Comparison of ENCODE assay signal across 17 cellular contexts in genomic region chr2:33242845-33243244, GRCh38.
DNase-seq lines count a peak whose midpoint lies in the region; ATAC-seq and TF ChIP-seq lines count a peak whose summit lies in the region.
"Had no signal": no experiment of that assay in that cellular context is flagged by ENCODE, and none has a peak within 500 bp of the region (broad histone marks: within the 10 kb centered on the region; RNA-seq: fewer than 3 reads in every experiment).

No MANE protein-coding gene starts in this region.

- in situ Hi-C loops in brain microvascular endothelial cell (cut with HindIII; ENCODE audit: low pct_ligation_motif_present, low sequenced_read_pairs): no loop called here

- TF ChIP-seq CTCF in brain microvascular endothelial cell (IDR thresholded peaks at IDR 0.05; ENCODE audit: low read depth, low read length, missing control alignments) (no peak), CD14-positive monocyte (IDR thresholded peaks at IDR 0.05) (no peak)

- H3K27ac Mint-ChIP-seq in CD14-positive monocyte: no peak overlapping the region
- H3K27ac Mint-ChIP-seq in stimulated activated memory B cell treated with anti-CD40 and anti-IgM and Interleukin-4, amounts not matched to agents 10 μg/mL and 1 μg/mL and 100 μg/mL, for 72 hours: no peak overlapping the region
- H3K27ac Mint-ChIP-seq: activated naive CD4-positive, alpha-beta T cell treated with anti-CD3 and anti-CD28 coated beads, Interleukin-2, amount 50 U/mL, for 72 hours; WTC11 had no signal

- H3K27ac ChIP-seq in brain microvascular endothelial cell: peak overlapping the region; percentile 81
- H3K27ac ChIP-seq: pancreas, upper lobe of left lung had no signal

- H3K36me3 ChIP-seq in MG63: peaks cover 3% of the 10 kb centered on the region; the same call in 1 of the 2 replicates
- H3K36me3 ChIP-seq in brain microvascular endothelial cell (replicated peaks): peaks cover 33% of the 10 kb centered on the region
- H3K36me3 ChIP-seq: pancreas, upper lobe of left lung had no signal

- H3K9me3 ChIP-seq in MG63: no peaks in the 10 kb centered on the region
- H3K9me3 ChIP-seq: pancreas, upper lobe of left lung had no signal

- no peaks in the 10 kb centered on the region for H3K9me3 Mint-ChIP-seq in CD14-positive monocyte
- no peaks in the 10 kb centered on the region for H3K9me3 Mint-ChIP-seq in stimulated activated memory B cell treated with anti-CD40 and anti-IgM and Interleukin-4, amounts not matched to agents 10 μg/mL and 1 μg/mL and 100 μg/mL, for 72 hours
- H3K9me3 Mint-ChIP-seq: activated naive CD4-positive, alpha-beta T cell treated with anti-CD3 and anti-CD28 coated beads, Interleukin-2, amount 50 U/mL, for 72 hours; WTC11 had no signal

- intact Hi-C loops in CD14-positive monocyte (cut with micrococcal nuclease): no loop called here

- H3K4me1 Mint-ChIP-seq in CD14-positive monocyte: no peaks in the 10 kb centered on the region
- no peaks in the 10 kb centered on the region for H3K4me1 Mint-ChIP-seq in stimulated activated memory B cell treated with anti-CD40 and anti-IgM and Interleukin-4, amounts not matched to agents 10 μg/mL and 1 μg/mL and 100 μg/mL, for 72 hours
- H3K4me1 Mint-ChIP-seq: WTC11 had no signal

- no peaks in the 10 kb centered on the region for H3K27me3 Mint-ChIP-seq in CD14-positive monocyte (ENCODE audit: low read depth in 3 of 3)
- no peaks in the 10 kb centered on the region for H3K27me3 Mint-ChIP-seq in stimulated activated memory B cell treated with anti-CD40 and anti-IgM and Interleukin-4, amounts not matched to agents 10 μg/mL and 1 μg/mL and 100 μg/mL, for 72 hours

- H3K27me3 ChIP-seq in MG63: no peaks in the 10 kb centered on the region
- H3K27me3 ChIP-seq in brain microvascular endothelial cell (replicated peaks): no peaks in the 10 kb centered on the region
- H3K27me3 ChIP-seq: pancreas, upper lobe of left lung had no signal

- peak; percentile 52 for DNase-seq in AG08395 (ENCODE audit: low spot score)
- DNase-seq in MG63: peak; percentile 32
- peak; percentile 85 for DNase-seq in brain microvascular endothelial cell
- peak; percentile 63 for DNase-seq in kidney glomerular epithelial cell (lab: John Stamatoyannopoulos, UW)
- DNase-seq in CD14-positive monocyte (ENCODE audit: low spot score): no peak
- DNase-seq in NCI-H2196 (lab: John Stamatoyannopoulos, UW; ENCODE audit: unreplicated experiment): no peak
- DNase-seq: activated CD8-positive, alpha-beta memory T cell treated with anti-CD3 and anti-CD28 coated beads, Interleukin-2, amount 50 U/mL, for 48 hours; AML-193; NCI-H187 treated with DMSO at 0.1 percent for 48 hours; NCI-H82; pancreas; upper lobe of left lung had no signal

- ATAC-seq in HG03280 (IDR thresholded peaks at IDR 0.05; ENCODE audit: unreplicated experiment): no peak
- no peak for ATAC-seq in stimulated activated memory B cell treated with anti-CD40 and anti-IgM and Interleukin-4, amounts not matched to agents 10 μg/mL and 1 μg/mL and 100 μg/mL, for 72 hours
- ATAC-seq: WTC11 had no signal

- H3K4me3 ChIP-seq in MG63: no peak overlapping the region
- H3K4me3 ChIP-seq in brain microvascular endothelial cell (ENCODE audit: low read depth, low read length): no peak overlapping the region
- H3K4me3 ChIP-seq: coronary artery, pancreas, upper lobe of left lung had no signal

- no peaks in the 10 kb centered on the region for H3K36me3 Mint-ChIP-seq in CD14-positive monocyte
- H3K36me3 Mint-ChIP-seq in stimulated activated memory B cell treated with anti-CD40 and anti-IgM and Interleukin-4, amounts not matched to agents 10 μg/mL and 1 μg/mL and 100 μg/mL, for 72 hours: no peaks in the 10 kb centered on the region
- H3K36me3 Mint-ChIP-seq: activated naive CD4-positive, alpha-beta T cell treated with anti-CD3 and anti-CD28 coated beads, Interleukin-2, amount 50 U/mL, for 72 hours; WTC11 had no signal

- no peak overlapping the region for H3K4me3 Mint-ChIP-seq in CD14-positive monocyte
- no peak overlapping the region for H3K4me3 Mint-ChIP-seq in stimulated activated memory B cell treated with anti-CD40 and anti-IgM and Interleukin-4, amounts not matched to agents 10 μg/mL and 1 μg/mL and 100 μg/mL, for 72 hours
- H3K4me3 Mint-ChIP-seq: WTC11 had no signal

Comparison
In these comparisons a context has a peak if more than half of its experiments do, and no peak if none do; other contexts are left out.
1. DNase-seq: peak in AG08395 (single experiment), MG63 (single experiment), brain microvascular endothelial cell (single experiment) and kidney glomerular epithelial cell (single experiment); none in CD14-positive monocyte (single experiment) and NCI-H2196 (single experiment).